ENCODE assay signal across 1 cellular context in genomic region chr15:51162865-51163762, GRCh38.
A peak's percentile ranks its signal among the peaks of the same experiment; 100 is the strongest.
TF ChIP-seq lines count a peak whose summit lies in the region.

No MANE protein-coding gene starts in this region.

TF ChIP-seq in K562, 482 proteins besides CTCF, POLR2A, EP300 and RAD21 (continued from another document):
- TF ChIP-seq, protein P1, sequence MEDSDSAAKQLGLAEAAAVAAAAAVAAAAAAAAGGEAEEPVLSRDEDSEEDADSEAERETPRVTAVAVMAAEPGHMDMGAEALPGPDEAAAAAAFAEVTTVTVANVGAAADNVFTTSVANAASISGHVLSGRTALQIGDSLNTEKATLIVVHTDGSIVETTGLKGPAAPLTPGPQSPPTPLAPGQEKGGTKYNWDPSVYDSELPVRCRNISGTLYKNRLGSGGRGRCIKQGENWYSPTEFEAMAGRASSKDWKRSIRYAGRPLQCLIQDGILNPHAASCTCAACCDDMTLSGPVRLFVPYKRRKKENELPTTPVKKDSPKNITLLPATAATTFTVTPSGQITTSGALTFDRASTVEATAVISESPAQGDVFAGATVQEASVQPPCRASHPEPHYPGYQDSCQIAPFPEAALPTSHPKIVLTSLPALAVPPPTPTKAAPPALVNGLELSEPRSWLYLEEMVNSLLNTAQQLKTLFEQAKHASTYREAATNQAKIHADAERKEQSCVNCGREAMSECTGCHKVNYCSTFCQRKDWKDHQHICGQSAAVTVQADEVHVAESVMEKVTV (CRISPR knock-in tag; IDR thresholded peaks at IDR 0.05), result peak; percentile 84
- TF ChIP-seq SRSF9 (IDR thresholded peaks at IDR 0.05; ENCODE audit: borderline replicate concordance, low read depth, low read length) (no peak), ZFPM2 (CRISPR knock-in tag; IDR thresholded peaks at IDR 0.05) (no peak), ZNF766 (CRISPR knock-in tag; conservative IDR thresholded peaks at IDR 0.05) (no peak), ZC3H8 (IDR thresholded peaks at IDR 0.05) (no peak), CHD1 (IDR thresholded peaks at IDR 0.05; ENCODE audit: low read length) (no peak), ZKSCAN3 (CRISPR knock-in tag; IDR thresholded peaks at IDR 0.05) (no peak), TEAD1 (CRISPR knock-in tag; IDR thresholded peaks at IDR 0.05) (no peak), FOXA1 (IDR thresholded peaks at IDR 0.05; ENCODE audit: borderline replicate concordance) (no peak), PKNOX1 (IDR thresholded peaks at IDR 0.05) (peak; percentile 48; the same call in 1 of the 2 replicates), GATA2 (CRISPR knock-in tag; IDR thresholded peaks at IDR 0.05) (0 out of 2 replicates have a peak, but pooled peaks have one; percentile 30), RB1 (IDR thresholded peaks at IDR 0.05; ENCODE audit: low read depth) (no peak), DACH1 (IDR thresholded peaks at IDR 0.05; ENCODE audit: partially characterized antibody) (peak; percentile 13), HDAC1 (IDR thresholded peaks at IDR 0.05) (0 out of 4 replicates have a peak, but pooled peaks of 1 of the 2 experiments have one; percentile 15), TSHZ1 (CRISPR knock-in tag; IDR thresholded peaks at IDR 0.05) (no peak), ARID1B (IDR thresholded peaks at IDR 0.05) (0 out of 2 replicates have a peak, but pooled peaks have one; percentile 10), TBL1XR1 (IDR thresholded peaks at IDR 0.05; ENCODE audit: low read length in 2 of 2) (peak in 1 of 2 experiments; percentile 29; a peak in 1 of 4 replicates), SRSF1 (IDR thresholded peaks at IDR 0.05; ENCODE audit: low read depth, low read length) (no peak), FOSL1 (tag; conservative IDR thresholded peaks at IDR 0.05) (peak; percentile 93), FOXP1 (CRISPR knock-in tag; IDR thresholded peaks at IDR 0.05) (no peak), UBTF (IDR thresholded peaks at IDR 0.05; ENCODE audit: borderline replicate concordance in 1 of 2, low read depth in 2 of 2, low read length in 2 of 2) (no peak), JUND (IDR thresholded peaks at IDR 0.05; ENCODE audit: borderline replicate concordance, low read depth, low read length) (peak; percentile 53), JUND (tag; IDR thresholded peaks at IDR 0.05; ENCODE audit: borderline replicate concordance, low read depth, low read length) (peak; percentile 83; the same call in 2 of the 3 replicates), JUN (IDR thresholded peaks at IDR 0.05; ENCODE audit: borderline replicate concordance, low read depth, low read length) (0 out of 2 replicates have a peak, but pooled peaks have one; percentile 3), JUN (CRISPR knock-in tag; IDR thresholded peaks at IDR 0.05; ENCODE audit: borderline replicate concordance) (no peak)
- TF ChIP-seq, protein P2, sequence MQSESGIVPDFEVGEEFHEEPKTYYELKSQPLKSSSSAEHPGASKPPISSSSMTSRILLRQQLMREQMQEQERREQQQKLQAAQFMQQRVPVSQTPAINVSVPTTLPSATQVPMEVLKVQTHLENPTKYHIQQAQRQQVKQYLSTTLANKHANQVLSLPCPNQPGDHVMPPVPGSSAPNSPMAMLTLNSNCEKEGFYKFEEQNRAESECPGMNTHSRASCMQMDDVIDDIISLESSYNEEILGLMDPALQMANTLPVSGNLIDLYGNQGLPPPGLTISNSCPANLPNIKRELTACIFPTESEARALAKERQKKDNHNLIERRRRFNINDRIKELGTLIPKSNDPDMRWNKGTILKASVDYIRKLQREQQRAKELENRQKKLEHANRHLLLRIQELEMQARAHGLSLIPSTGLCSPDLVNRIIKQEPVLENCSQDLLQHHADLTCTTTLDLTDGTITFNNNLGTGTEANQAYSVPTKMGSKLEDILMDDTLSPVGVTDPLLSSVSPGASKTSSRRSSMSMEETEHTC (IDR thresholded peaks at IDR 0.05), result no peak
